In the genomic region with DNA sequence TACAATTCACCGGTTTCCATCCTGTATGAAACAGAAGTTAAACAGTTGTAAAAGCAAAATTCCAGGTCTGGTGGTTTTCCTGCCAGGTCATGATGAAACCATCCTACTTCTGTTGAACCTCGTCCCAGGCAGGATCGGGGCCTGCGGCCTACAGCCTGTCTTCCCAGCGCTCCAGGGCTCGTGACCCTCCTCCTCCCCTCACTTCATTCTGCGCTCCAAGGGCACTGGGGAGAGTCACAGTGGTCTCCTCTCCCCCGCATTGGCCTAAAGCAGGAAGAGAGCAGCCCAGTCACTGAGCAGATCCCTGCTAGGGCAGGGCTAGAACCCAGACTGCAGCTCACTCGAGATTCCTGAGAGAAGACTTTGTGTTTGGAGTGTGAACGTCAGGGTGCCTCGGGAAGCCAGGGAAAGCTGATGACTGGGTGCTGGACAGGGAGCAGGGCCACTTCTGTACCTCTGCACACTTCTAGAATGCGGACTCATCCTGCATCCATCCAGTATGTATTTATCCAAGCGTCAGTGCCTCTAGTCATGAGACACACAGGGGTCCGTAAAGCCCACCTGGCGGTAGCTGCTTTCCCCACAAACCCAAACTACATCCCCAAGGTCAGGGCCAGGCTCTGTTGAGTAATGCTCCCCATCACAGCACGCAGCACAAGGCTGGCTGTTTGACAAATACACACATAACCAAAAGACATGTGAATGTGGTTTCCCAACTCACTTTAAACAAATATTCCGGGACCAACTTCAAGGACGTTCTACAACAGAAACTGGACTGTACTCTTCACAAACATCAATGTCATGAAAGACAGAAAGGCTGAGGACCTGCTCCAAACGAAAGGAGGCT, we compare ENCODE assay signal across 9 cellular contexts. TPM values are rescaled to one million over a fixed set of nuclear protein-coding genes. Genes with fewer than 3 reads are reported as not detected.
A peak's percentile ranks its signal among the peaks of the same experiment; 100 is the strongest.
DNase-seq lines count a peak whose midpoint lies in the region; ATAC-seq and TF ChIP-seq lines count a peak whose summit lies in the region.
"Had no signal": no experiment of that assay in that cellular context is flagged by ENCODE, and none has a peak within 500 bp of the region (broad histone marks: within the 10 kb centered on the region; RNA-seq: fewer than 3 reads in every experiment).

No MANE protein-coding gene starts in this region.

- dilution Hi-C loops in IMR-90 (cut with HindIII; ENCODE audit: low sequenced_read_pairs, unreplicated experiment) = no loop called here

- H3K9me1 ChIP-seq in IMR-90 (ENCODE audit: insufficient read depth, low read length) = peaks cover 23% of the 10 kb centered on the region

- intact Hi-C loops in IMR-90 (cut with micrococcal nuclease) = loop anchor here (2.0 kb wide), 1 partner anchor 64 kb away; no protein-coding TSS in a partner anchor

- H4K8ac ChIP-seq in IMR-90 (ENCODE audit: low read depth in 2 of 2, low read length in 2 of 2) = peak overlapping the region in 1 of 2 experiments; percentile 69; a peak in 1 of 4 replicates

- peaks cover 18% of the 10 kb centered on the region for H4K20me1 ChIP-seq in IMR-90 (ENCODE audit: insufficient read depth, low read length)

- CTCF ChIA-PET in IMR-90 (lab: Yijun Ruan, JAX) = interaction anchor here (0.5 to 0.7 kb wide), 2 partner anchors 10 to 65 kb away, joined by 3 read pairs; no protein-coding TSS in a partner anchor

- peak overlapping the region; percentile 63 for H2BK20ac ChIP-seq in IMR-90 (ENCODE audit: low read depth, low read length)

- H2BK15ac ChIP-seq in IMR-90 (ENCODE audit: low read depth, low read length) = 0 out of 3 replicates have a peak overlapping the region, but pooled peaks have one; percentile 87

- H3K4ac ChIP-seq in IMR-90 (ENCODE audit: low read depth, low read length) = peak overlapping the region; percentile 74

- peak overlapping the region; percentile 87 for H3K27ac ChIP-seq in IMR-90 (ENCODE audit: insufficient read depth, low read length)
- H3K27ac ChIP-seq in muscle layer of duodenum (ENCODE audit: low read length) = peak overlapping the region; percentile 67

- H3K9me3 ChIP-seq in IMR-90 (ENCODE audit: control insufficient read depth, insufficient read depth, low read length) (no peaks in the 10 kb centered on the region), muscle layer of duodenum (ENCODE audit: control insufficient read depth in 1 of 2, low read length in 2 of 2) (no peaks in the 10 kb centered on the region)

- DNase-seq in ACHN (peak; percentile 85), IMR-90 (peak; percentile 90), epithelial cell of esophagus (ENCODE audit: low read depth) (peak; percentile 50), NCI-H1048 (lab: John Stamatoyannopoulos, UW) (no peak), Ammon's horn (ENCODE audit: low spot score) (no peak)

- POLR2A ChIA-PET in IMR-90 (lab: Charles Lee; ENCODE audit: unreplicated experiment) = no interaction called here

- H3K79me1 ChIP-seq in IMR-90 (ENCODE audit: low read depth in 1 of 2, low read length in 2 of 2) = peaks cover 0 to 18% of the 10 kb centered on the region in 2 experiments; a peak in 2 of 4 replicates

- H2AFZ ChIP-seq in IMR-90 (replicated peaks; ENCODE audit: low read length, poor library complexity) = peak overlapping the region; percentile 68

- 51% methylated on average over 4 of the region's 19 CpGs; no CpG with 5 or more reads in 1 of the 2 experiments for WGBS in IMR-90 (ENCODE audit: extremely low coverage in 2 of 2, insufficient read length in 1 of 2), 2 experiments

- H3K9ac ChIP-seq in IMR-90 (ENCODE audit: low read depth, low read length) = no peak overlapping the region

- BruUV-seq in IMR-90 (replicated peaks; lab: Mats Ljungman, UMichigan) = no TSS peak

- peak overlapping the region; percentile 91 for H2BK5ac ChIP-seq in IMR-90 (ENCODE audit: low read depth, low read length, poor library complexity, severe bottlenecking)

- H3K27me3 ChIP-seq in IMR-90 (ENCODE audit: control insufficient read depth, insufficient read depth, low read length) = no peaks in the 10 kb centered on the region
- H3K27me3 ChIP-seq in muscle layer of duodenum (ENCODE audit: low read depth, low read length) = no peaks in the 10 kb centered on the region

- TF ChIP-seq POLR2A in IMR-90 (IDR thresholded peaks at IDR 0.05; ENCODE audit: low read depth, low read length) = no peak

- peak overlapping the region; percentile 69 for H2BK120ac ChIP-seq in IMR-90 (ENCODE audit: low read depth, low read length)

- no peak overlapping the region for H3K56ac ChIP-seq in IMR-90 (ENCODE audit: extremely low read depth, insufficient read depth, low read length)

- H3K23ac ChIP-seq in IMR-90 (ENCODE audit: low read depth, low read length) = peak overlapping the region; percentile 66

- peak overlapping the region; percentile 35 for H3K14ac ChIP-seq in IMR-90 (replicated peaks; ENCODE audit: low read depth, low read length)

- no peak for TF ChIP-seq RAD21 in IMR-90 (IDR thresholded peaks at IDR 0.05; ENCODE audit: low read length)

- TF ChIP-seq CTCF in IMR-90 (conservative IDR thresholded peaks at IDR 0.05; ENCODE audit: low read depth, low read length) = no peak
- no peak for TF ChIP-seq CTCF in epithelial cell of esophagus (IDR thresholded peaks at IDR 0.05; ENCODE audit: insufficient read depth, low read depth, low read length, missing control alignments)

- H3K36me3 ChIP-seq in IMR-90 (ENCODE audit: control insufficient read depth, insufficient read depth, low read length) (peaks cover 10% of the 10 kb centered on the region), muscle layer of duodenum (ENCODE audit: control insufficient read depth in 1 of 2, insufficient read depth in 2 of 2, low read length in 2 of 2) (peaks cover 2 to 7% of the 10 kb centered on the region in 2 donors)

- H4K91ac ChIP-seq in IMR-90 (ENCODE audit: insufficient read depth, low read depth, low read length) = peak overlapping the region; percentile 57

- peak overlapping the region; percentile 31 for H4K5ac ChIP-seq in IMR-90 (ENCODE audit: low read depth, low read length)

- peak overlapping the region; percentile 91 for H2AK5ac ChIP-seq in IMR-90 (ENCODE audit: low read depth, low read length)

- peak overlapping the region; percentile 45 for H3K18ac ChIP-seq in IMR-90 (ENCODE audit: low read depth, low read length)

- peaks cover 25% of the 10 kb centered on the region for H3K4me1 ChIP-seq in IMR-90 (ENCODE audit: control insufficient read depth, insufficient read depth, low read length)
- peaks cover 0 to 6% of the 10 kb centered on the region in 2 donors for H3K4me1 ChIP-seq in muscle layer of duodenum (ENCODE audit: control insufficient read depth in 1 of 2, insufficient read depth in 2 of 2, low read length in 2 of 2)

- H3K4me2 ChIP-seq in IMR-90 (ENCODE audit: low read depth, low read length) = peak overlapping the region; percentile 67

- peak overlapping the region; percentile 67 for H2AK9ac ChIP-seq in IMR-90 (replicated peaks; ENCODE audit: low read depth, low read length, poor library complexity)

- in situ Hi-C loops in ACHN (cut with HindIII; ENCODE audit: low pct_ligation_motif_present, low pct_unique_long_range_greater_than_20kb, low sequenced_read_pairs) (loop anchor here (10.0 kb wide), 1 partner anchor 58 kb away; no protein-coding TSS in a partner anchor), IMR-90 (cut with MboI; ENCODE audit: low sequenced_read_pairs) (loop anchor here (25.0 kb wide), 1 partner anchor 765 kb away; no protein-coding TSS in a partner anchor)

- H3K4me3 ChIP-seq in IMR-90 (ENCODE audit: insufficient read depth, low read depth, low read length) (no peak overlapping the region), epithelial cell of esophagus (ENCODE audit: low read length) (no peak overlapping the region), muscle layer of duodenum (ENCODE audit: low read depth in 1 of 2, low read length in 2 of 2) (no peak overlapping the region)

- peak; percentile 73 for ATAC-seq in IMR-90 (ENCODE audit: low read depth)
- no peak for ATAC-seq in HG02623 (IDR thresholded peaks at IDR 0.05; ENCODE audit: unreplicated experiment)
- ATAC-seq in GM21723 (IDR thresholded peaks at IDR 0.05; ENCODE audit: unreplicated experiment) = no peak
- ATAC-seq: Panc1 had no signal

TF ChIP-seq in IMR-90, 13 proteins besides CTCF, POLR2A, EP300 and RAD21:
- TF ChIP-seq MAFK (IDR thresholded peaks at IDR 0.05; ENCODE audit: low read depth, low read length) (no peak), NFE2L2 (IDR thresholded peaks at IDR 0.05; ENCODE audit: low read depth, low read length) (no peak), CEBPB (IDR thresholded peaks at IDR 0.05; ENCODE audit: low read depth, low read length) (peak; percentile 91), CHD1 (IDR thresholded peaks at IDR 0.05; ENCODE audit: low read depth, low read length) (no peak), BHLHE40 (IDR thresholded peaks at IDR 0.05; ENCODE audit: low read depth, low read length) (peak; percentile 76), RCOR1 (IDR thresholded peaks at IDR 0.05; ENCODE audit: insufficient replicate concordance, low read length) (peak; percentile 44), MXI1 (IDR thresholded peaks at IDR 0.05; ENCODE audit: borderline replicate concordance, low read depth, low read length) (peak; percentile 73; the same call in 1 of the 2 replicates)

RNA-seq across cellular contexts. Expression of gene ITGAE, which starts 1.7 kb away (rescaled TPM):
- 47.8 and 54.1 TPM in 2 replicates for total RNA-seq in IMR-90 (2012; rRNA removed)
- polyA plus RNA-seq in IMR-90 (2012; rRNA removed) = 57.8 and 60.8 TPM in 2 replicates
- 57.4 and 63.7 TPM in 2 replicates for polyA plus RNA-seq in IMR-90 (2012; cell fraction: cytosol; rRNA removed)
- polyA plus RNA-seq in IMR-90 (2012; cell fraction: nucleus; rRNA removed; ENCODE audit: low replicate concordance) = 15.2 and 56.8 TPM in 2 replicates

RNA-seq across cellular contexts. Expression of gene NCBP3, which starts 43.4 kb away (rescaled TPM):
- 10.8 and 15.6 TPM in 2 replicates for total RNA-seq in IMR-90 (2012; rRNA removed)
- polyA plus RNA-seq in IMR-90 (2012; rRNA removed) = 13.5 and 21.0 TPM in 2 replicates
- polyA plus RNA-seq in IMR-90 (2012; cell fraction: cytosol; rRNA removed) = 2.5 and 4.0 TPM in 2 replicates
- 10.1 and 46.4 TPM in 2 replicates for polyA plus RNA-seq in IMR-90 (2012; cell fraction: nucleus; rRNA removed; ENCODE audit: low replicate concordance)

Comparison
In these comparisons a context has a peak if more than half of its experiments do, and no peak if none do; other contexts are left out.
1. DNase-seq: peak in ACHN (single experiment), IMR-90 (single experiment) and epithelial cell of esophagus (single experiment); none in NCI-H1048 (single experiment) and Ammon's horn (single experiment).